ENCODE assay signal across 1 cellular context in the genomic region with DNA sequence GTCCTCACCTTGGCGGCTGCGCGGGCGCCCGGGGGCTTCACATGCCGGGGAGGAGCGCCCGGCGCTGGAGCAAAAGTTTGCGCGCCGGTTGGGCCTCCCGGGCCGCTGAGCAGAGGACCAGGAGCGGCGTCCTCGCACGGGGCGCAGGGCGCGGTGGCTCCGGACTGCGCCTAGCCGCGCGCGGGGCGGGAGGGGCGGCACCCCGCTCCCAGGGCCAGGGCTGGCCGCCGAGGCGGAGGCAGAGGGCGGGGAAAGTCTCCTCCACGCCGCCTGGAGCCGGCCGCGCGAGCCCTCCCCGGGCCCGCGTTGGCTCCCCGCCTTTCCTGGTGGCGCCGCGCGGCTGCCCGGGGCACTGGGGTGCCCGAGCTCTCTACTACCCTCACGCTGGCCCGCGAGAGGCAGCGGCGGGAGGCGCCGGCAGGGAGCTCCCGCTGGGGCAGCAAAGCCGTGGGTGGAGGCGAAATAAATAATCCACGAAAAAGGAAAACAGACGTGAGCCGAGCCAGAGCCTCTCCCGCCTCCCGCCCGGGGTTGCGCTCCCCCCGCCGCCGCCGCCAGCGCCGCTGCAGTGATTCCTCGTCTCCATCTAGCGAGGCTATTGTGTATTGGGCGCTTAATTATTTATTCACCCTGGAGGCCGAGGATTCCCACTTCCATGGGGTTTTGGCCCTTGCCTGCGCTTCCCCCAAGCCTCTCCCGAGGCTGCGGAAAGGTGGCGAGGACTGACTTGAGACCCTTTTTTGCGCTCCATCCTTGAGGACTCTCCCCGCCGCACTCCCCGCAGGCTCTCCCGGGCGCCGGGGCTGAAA.
TF ChIP-seq lines count a peak whose summit lies in the region.

No MANE protein-coding gene starts in this region.

TF ChIP-seq in H1, 55 proteins besides CTCF, POLR2A, EP300 and RAD21:
- TF ChIP-seq JUND (IDR thresholded peaks at IDR 0.05; ENCODE audit: low read length) (no peak), BCL11A (IDR thresholded peaks at IDR 0.05; ENCODE audit: low read depth in 2 of 2, low read length in 2 of 2) (no peak), NANOG (IDR thresholded peaks at IDR 0.05; ENCODE audit: insufficient read depth, low read depth, low read length, poor library complexity, severe bottlenecking) (no peak), POLR2AphosphoS5 (IDR thresholded peaks at IDR 0.05; ENCODE audit: low read depth, low read length) (no peak; the same call in 1 of the 2 replicates), KDM1A (IDR thresholded peaks at IDR 0.05; ENCODE audit: borderline replicate concordance, low read length) (no peak), TBP (IDR thresholded peaks at IDR 0.05; ENCODE audit: low read depth, low read length) (no peak), YY1 (IDR thresholded peaks at IDR 0.05; ENCODE audit: low read depth, low read length) (no peak), SAP30 (IDR thresholded peaks at IDR 0.05; ENCODE audit: insufficient read depth, insufficient replicate concordance, low read length) (no peak), EGR1 (IDR thresholded peaks at IDR 0.05; ENCODE audit: borderline replicate concordance, low read depth, low read length) (no peak), JUN (IDR thresholded peaks at IDR 0.05; ENCODE audit: low read depth, low read length) (no peak), KDM4A (IDR thresholded peaks at IDR 0.05; ENCODE audit: low read depth, low read length, severe bottlenecking) (peak; percentile 88), CBX5 (IDR thresholded peaks at IDR 0.05; ENCODE audit: low read depth, low read length) (no peak), ASH2L (IDR thresholded peaks at IDR 0.05; ENCODE audit: low read length) (no peak), RBBP5 (IDR thresholded peaks at IDR 0.05; ENCODE audit: borderline replicate concordance, low read depth, low read length) (no peak), CEBPB (IDR thresholded peaks at IDR 0.05; ENCODE audit: low read depth, low read length) (no peak), TAF7 (optimal IDR thresholded peaks at IDR 0.05; ENCODE audit: borderline replicate concordance, low read depth, low read length) (peak; percentile 42), SUZ12 (IDR thresholded peaks at IDR 0.05; ENCODE audit: low read length) (no peak), GTF2F1 (IDR thresholded peaks at IDR 0.05; ENCODE audit: borderline replicate concordance, low read depth, low read length) (no peak), GABPA (IDR thresholded peaks at IDR 0.05; ENCODE audit: borderline replicate concordance, insufficient read depth, low read length) (no peak; the same call in 1 of the 2 replicates), SP4 (IDR thresholded peaks at IDR 0.05; ENCODE audit: low read length) (no peak), CBX8 (IDR thresholded peaks at IDR 0.05; ENCODE audit: borderline replicate concordance, low read depth, low read length) (no peak), SIX5 (IDR thresholded peaks at IDR 0.05; ENCODE audit: low read depth, low read length) (no peak), BRCA1 (IDR thresholded peaks at IDR 0.05; ENCODE audit: low read depth, low read length) (no peak), SP1 (IDR thresholded peaks at IDR 0.05; ENCODE audit: low read depth, low read length) (no peak), EZH2 (IDR thresholded peaks at IDR 0.05; ENCODE audit: low read depth, low read length, severe bottlenecking) (peak; percentile 0), SP2 (IDR thresholded peaks at IDR 0.05; ENCODE audit: low read length) (no peak), TAF1 (IDR thresholded peaks at IDR 0.05; ENCODE audit: low read depth, low read length) (peak; percentile 70), PHF8 (conservative IDR thresholded peaks at IDR 0.05; ENCODE audit: low read depth, low read length) (peak; percentile 46; the same call in 1 of the 2 replicates), KDM5A (IDR thresholded peaks at IDR 0.05; ENCODE audit: low read length) (no peak), TEAD4 (IDR thresholded peaks at IDR 0.05; ENCODE audit: low read depth, low read length) (no peak), CREB1 (IDR thresholded peaks at IDR 0.05) (no peak), CHD2 (IDR thresholded peaks at IDR 0.05; ENCODE audit: low read length) (no peak), FOSL1 (IDR thresholded peaks at IDR 0.05; ENCODE audit: insufficient read depth, low read depth, low read length) (no peak), NRF1 (IDR thresholded peaks at IDR 0.05; ENCODE audit: low read depth, low read length) (no peak), CHD1 (IDR thresholded peaks at IDR 0.05; ENCODE audit: low read depth, low read length) (no peak), RXRA (IDR thresholded peaks at IDR 0.05; ENCODE audit: insufficient read depth, low read depth, low read length) (no peak), ZNF274 (IDR thresholded peaks at IDR 0.05; ENCODE audit: borderline replicate concordance, extremely low read depth, low read length) (no peak), BACH1 (IDR thresholded peaks at IDR 0.05; ENCODE audit: low read length) (no peak)
- TF ChIP-seq, protein P1, sequence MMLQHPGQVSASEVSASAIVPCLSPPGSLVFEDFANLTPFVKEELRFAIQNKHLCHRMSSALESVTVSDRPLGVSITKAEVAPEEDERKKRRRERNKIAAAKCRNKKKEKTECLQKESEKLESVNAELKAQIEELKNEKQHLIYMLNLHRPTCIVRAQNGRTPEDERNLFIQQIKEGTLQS (IDR thresholded peaks at IDR 0.05; ENCODE audit: insufficient read depth, low read depth, low read length) = no peak
- TF ChIP-seq, protein P2, sequence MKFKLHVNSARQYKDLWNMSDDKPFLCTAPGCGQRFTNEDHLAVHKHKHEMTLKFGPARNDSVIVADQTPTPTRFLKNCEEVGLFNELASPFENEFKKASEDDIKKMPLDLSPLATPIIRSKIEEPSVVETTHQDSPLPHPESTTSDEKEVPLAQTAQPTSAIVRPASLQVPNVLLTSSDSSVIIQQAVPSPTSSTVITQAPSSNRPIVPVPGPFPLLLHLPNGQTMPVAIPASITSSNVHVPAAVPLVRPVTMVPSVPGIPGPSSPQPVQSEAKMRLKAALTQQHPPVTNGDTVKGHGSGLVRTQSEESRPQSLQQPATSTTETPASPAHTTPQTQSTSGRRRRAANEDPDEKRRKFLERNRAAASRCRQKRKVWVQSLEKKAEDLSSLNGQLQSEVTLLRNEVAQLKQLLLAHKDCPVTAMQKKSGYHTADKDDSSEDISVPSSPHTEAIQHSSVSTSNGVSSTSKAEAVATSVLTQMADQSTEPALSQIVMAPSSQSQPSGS (IDR thresholded peaks at IDR 0.05; ENCODE audit: low read length) = no peak
- TF ChIP-seq, protein P3, sequence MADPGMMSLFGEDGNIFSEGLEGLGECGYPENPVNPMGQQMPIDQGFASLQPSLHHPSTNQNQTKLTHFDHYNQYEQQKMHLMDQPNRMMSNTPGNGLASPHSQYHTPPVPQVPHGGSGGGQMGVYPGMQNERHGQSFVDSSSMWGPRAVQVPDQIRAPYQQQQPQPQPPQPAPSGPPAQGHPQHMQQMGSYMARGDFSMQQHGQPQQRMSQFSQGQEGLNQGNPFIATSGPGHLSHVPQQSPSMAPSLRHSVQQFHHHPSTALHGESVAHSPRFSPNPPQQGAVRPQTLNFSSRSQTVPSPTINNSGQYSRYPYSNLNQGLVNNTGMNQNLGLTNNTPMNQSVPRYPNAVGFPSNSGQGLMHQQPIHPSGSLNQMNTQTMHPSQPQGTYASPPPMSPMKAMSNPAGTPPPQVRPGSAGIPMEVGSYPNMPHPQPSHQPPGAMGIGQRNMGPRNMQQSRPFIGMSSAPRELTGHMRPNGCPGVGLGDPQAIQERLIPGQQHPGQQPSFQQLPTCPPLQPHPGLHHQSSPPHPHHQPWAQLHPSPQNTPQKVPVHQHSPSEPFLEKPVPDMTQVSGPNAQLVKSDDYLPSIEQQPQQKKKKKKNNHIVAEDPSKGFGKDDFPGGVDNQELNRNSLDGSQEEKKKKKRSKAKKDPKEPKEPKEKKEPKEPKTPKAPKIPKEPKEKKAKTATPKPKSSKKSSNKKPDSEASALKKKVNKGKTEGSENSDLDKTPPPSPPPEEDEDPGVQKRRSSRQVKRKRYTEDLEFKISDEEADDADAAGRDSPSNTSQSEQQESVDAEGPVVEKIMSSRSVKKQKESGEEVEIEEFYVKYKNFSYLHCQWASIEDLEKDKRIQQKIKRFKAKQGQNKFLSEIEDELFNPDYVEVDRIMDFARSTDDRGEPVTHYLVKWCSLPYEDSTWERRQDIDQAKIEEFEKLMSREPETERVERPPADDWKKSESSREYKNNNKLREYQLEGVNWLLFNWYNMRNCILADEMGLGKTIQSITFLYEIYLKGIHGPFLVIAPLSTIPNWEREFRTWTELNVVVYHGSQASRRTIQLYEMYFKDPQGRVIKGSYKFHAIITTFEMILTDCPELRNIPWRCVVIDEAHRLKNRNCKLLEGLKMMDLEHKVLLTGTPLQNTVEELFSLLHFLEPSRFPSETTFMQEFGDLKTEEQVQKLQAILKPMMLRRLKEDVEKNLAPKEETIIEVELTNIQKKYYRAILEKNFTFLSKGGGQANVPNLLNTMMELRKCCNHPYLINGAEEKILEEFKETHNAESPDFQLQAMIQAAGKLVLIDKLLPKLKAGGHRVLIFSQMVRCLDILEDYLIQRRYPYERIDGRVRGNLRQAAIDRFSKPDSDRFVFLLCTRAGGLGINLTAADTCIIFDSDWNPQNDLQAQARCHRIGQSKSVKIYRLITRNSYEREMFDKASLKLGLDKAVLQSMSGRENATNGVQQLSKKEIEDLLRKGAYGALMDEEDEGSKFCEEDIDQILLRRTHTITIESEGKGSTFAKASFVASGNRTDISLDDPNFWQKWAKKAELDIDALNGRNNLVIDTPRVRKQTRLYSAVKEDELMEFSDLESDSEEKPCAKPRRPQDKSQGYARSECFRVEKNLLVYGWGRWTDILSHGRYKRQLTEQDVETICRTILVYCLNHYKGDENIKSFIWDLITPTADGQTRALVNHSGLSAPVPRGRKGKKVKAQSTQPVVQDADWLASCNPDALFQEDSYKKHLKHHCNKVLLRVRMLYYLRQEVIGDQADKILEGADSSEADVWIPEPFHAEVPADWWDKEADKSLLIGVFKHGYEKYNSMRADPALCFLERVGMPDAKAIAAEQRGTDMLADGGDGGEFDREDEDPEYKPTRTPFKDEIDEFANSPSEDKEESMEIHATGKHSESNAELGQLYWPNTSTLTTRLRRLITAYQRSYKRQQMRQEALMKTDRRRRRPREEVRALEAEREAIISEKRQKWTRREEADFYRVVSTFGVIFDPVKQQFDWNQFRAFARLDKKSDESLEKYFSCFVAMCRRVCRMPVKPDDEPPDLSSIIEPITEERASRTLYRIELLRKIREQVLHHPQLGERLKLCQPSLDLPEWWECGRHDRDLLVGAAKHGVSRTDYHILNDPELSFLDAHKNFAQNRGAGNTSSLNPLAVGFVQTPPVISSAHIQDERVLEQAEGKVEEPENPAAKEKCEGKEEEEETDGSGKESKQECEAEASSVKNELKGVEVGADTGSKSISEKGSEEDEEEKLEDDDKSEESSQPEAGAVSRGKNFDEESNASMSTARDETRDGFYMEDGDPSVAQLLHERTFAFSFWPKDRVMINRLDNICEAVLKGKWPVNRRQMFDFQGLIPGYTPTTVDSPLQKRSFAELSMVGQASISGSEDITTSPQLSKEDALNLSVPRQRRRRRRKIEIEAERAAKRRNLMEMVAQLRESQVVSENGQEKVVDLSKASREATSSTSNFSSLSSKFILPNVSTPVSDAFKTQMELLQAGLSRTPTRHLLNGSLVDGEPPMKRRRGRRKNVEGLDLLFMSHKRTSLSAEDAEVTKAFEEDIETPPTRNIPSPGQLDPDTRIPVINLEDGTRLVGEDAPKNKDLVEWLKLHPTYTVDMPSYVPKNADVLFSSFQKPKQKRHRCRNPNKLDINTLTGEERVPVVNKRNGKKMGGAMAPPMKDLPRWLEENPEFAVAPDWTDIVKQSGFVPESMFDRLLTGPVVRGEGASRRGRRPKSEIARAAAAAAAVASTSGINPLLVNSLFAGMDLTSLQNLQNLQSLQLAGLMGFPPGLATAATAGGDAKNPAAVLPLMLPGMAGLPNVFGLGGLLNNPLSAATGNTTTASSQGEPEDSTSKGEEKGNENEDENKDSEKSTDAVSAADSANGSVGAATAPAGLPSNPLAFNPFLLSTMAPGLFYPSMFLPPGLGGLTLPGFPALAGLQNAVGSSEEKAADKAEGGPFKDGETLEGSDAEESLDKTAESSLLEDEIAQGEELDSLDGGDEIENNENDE (IDR thresholded peaks at IDR 0.05; ENCODE audit: insufficient replicate concordance, low read length) = no peak
- TF ChIP-seq, protein P4, sequence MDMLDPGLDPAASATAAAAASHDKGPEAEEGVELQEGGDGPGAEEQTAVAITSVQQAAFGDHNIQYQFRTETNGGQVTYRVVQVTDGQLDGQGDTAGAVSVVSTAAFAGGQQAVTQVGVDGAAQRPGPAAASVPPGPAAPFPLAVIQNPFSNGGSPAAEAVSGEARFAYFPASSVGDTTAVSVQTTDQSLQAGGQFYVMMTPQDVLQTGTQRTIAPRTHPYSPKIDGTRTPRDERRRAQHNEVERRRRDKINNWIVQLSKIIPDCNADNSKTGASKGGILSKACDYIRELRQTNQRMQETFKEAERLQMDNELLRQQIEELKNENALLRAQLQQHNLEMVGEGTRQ (IDR thresholded peaks at IDR 0.05; ENCODE audit: low read length) = no peak
- TF ChIP-seq, protein P5, sequence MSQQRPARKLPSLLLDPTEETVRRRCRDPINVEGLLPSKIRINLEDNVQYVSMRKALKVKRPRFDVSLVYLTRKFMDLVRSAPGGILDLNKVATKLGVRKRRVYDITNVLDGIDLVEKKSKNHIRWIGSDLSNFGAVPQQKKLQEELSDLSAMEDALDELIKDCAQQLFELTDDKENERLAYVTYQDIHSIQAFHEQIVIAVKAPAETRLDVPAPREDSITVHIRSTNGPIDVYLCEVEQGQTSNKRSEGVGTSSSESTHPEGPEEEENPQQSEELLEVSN (IDR thresholded peaks at IDR 0.05) = no peak
TF ChIP-seq in H1: peak in this region for 5.
